ENCODE assay signal across 8 cellular contexts in genomic region chr4:139734201-139734874, GRCh38.
DNase-seq lines count a peak whose midpoint lies in the region; ATAC-seq, FAIRE-seq and TF ChIP-seq lines count a peak whose summit lies in the region.

No MANE protein-coding gene starts in this region.

- intact Hi-C loops in left lung (cut with DNase I): no loop called here

- no peak for FAIRE-seq in bronchial epithelial cell (lab: Jason Lieb, UNC)

- H3K27me3 ChIP-seq in bronchial epithelial cell (ENCODE audit: control insufficient read depth, insufficient read depth, low read length) (no peaks in the 10 kb centered on the region), left lung (peaks cover 0 to 12% of the 10 kb centered on the region in 2 donors)

- no peak for TF ChIP-seq CTCF in C4-2B (conservative IDR thresholded peaks at IDR 0.05)
- no peak for TF ChIP-seq CTCF in LNCaP clone FGC (IDR thresholded peaks at IDR 0.05; ENCODE audit: control insufficient read depth, extremely low read depth, insufficient read depth)
- TF ChIP-seq CTCF in bronchial epithelial cell (IDR thresholded peaks at IDR 0.05; ENCODE audit: insufficient read depth, low read length, severe bottlenecking): no peak
- no peak for TF ChIP-seq CTCF in left lung (IDR thresholded peaks at IDR 0.05)

- H3K4me1 ChIP-seq in left lung: peaks cover 9 to 49% of the 10 kb centered on the region in 2 donors

- ATAC-seq in left lung: peak; percentile 23

- H3K36me3 ChIP-seq in bronchial epithelial cell (ENCODE audit: control insufficient read depth, insufficient read depth, low read length) (no peaks in the 10 kb centered on the region), left lung (no peaks in the 10 kb centered on the region)

- H3K4me3 ChIP-seq in LNCaP clone FGC (ENCODE audit: low read depth, low read length) (peak overlapping the region; percentile 18; the same call in 1 of the 2 replicates), bronchial epithelial cell (ENCODE audit: low read depth, low read length) (peak overlapping the region; percentile 30), left lung (peak overlapping the region; percentile 31 to 45)

- peak overlapping the region; percentile 35; the same call in 1 of the 2 replicates for H3K27ac ChIP-seq in C4-2B
- peak overlapping the region; percentile 86 to 87 for H3K27ac ChIP-seq in left lung

- no peaks in the 10 kb centered on the region for H3K9me3 ChIP-seq in left lung

- DNase-seq in LNCaP clone FGC (ENCODE audit: low read depth): no peak
- peak; percentile 65 for DNase-seq in bronchial epithelial cell (ENCODE audit: low read depth)
- no peak for DNase-seq in left lung
- peak; percentile 66 for DNase-seq in superior temporal gyrus (ENCODE audit: extremely low spot score)
- DNase-seq in NCI-H510A treated with DMSO at 0.1 percent for 48 hours (lab: John Stamatoyannopoulos, UW): no peak
- DNase-seq in NCI-H1105 treated with DMSO at 0.1 percent for 48 hours (lab: John Stamatoyannopoulos, UW): no peak
- no peak for DNase-seq in central memory CD4-positive, alpha-beta T cell

Comparison
In these comparisons a context has a peak if more than half of its experiments do, and no peak if none do; other contexts are left out.
1. DNase-seq: peak in bronchial epithelial cell (single experiment) and superior temporal gyrus (single experiment); none in LNCaP clone FGC (single experiment), left lung (0 of 2), NCI-H510A treated with DMSO at 0.1 percent for 48 hours (single experiment), NCI-H1105 treated with DMSO at 0.1 percent for 48 hours (single experiment) and central memory CD4-positive, alpha-beta T cell (single experiment).
2. Peak in every context shown above with its lines, with median percentiles within 50 percentile points of each other: H3K4me3 ChIP-seq.